In the genomic region with DNA sequence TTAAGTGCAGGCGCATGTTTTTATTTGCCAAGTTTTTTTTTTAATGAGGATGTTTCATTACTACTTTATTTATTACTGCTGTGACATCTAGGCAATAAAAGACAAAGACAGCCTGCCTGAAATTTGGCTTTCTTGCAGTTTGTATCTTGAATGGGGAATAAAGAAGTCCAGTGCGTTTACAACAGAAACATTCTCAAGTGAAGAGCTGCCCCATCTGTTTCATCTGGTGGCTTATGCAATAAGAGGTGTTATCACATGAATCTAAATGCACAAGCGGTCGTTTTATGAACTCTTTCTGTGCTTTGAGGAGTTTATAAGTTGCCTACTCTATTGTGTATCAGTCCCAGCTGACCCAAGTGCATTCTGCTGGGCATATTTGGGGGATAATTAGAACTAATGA, we compare ENCODE assay signal across 19 cellular contexts. TPM values are rescaled to one million over a fixed set of nuclear protein-coding genes. Genes with fewer than 3 reads are reported as not detected.
DNase-seq lines count a peak whose midpoint lies in the region; ATAC-seq and TF ChIP-seq lines count a peak whose summit lies in the region.
"Had no signal": no experiment of that assay in that cellular context is flagged by ENCODE, and none has a peak within 500 bp of the region (broad histone marks: within the 10 kb centered on the region; RNA-seq: fewer than 3 reads in every experiment).

No MANE protein-coding gene starts in this region.

- peaks cover 8% of the 10 kb centered on the region for H3K4me1 Mint-ChIP-seq in nephron progenitor cell
- H3K4me1 Mint-ChIP-seq: T-cell had no signal

- H3K27me3 Mint-ChIP-seq in nephron progenitor cell (ENCODE audit: low read depth, poor library complexity) = no peaks in the 10 kb centered on the region
- H3K27me3 Mint-ChIP-seq: T-cell had no signal

- no peak for ATAC-seq in SK-N-SH treated with all-trans-retinoic acid at 6 μM for 48 hours
- no peak for ATAC-seq in HG02870 (IDR thresholded peaks at IDR 0.05; ENCODE audit: unreplicated experiment)
- ATAC-seq: PC-3, T-cell had no signal

- H3K4me3 ChIP-seq in AG10803 (ENCODE audit: low read length) = no peak overlapping the region
- H3K4me3 ChIP-seq: GM23248 had no signal

- DNase-seq in AG10803 (ENCODE audit: low read depth) (peak; percentile 24), G401 (ENCODE audit: low spot score) (peak; percentile 40), NCI-H524 treated with DMSO at 0.1 percent for 48 hours (lab: John Stamatoyannopoulos, UW) (peak; percentile 81), nephron progenitor cell (no peak), SKM-1 treated with dmso at 0.1 percent for 144 hours (lab: John Stamatoyannopoulos, UW; ENCODE audit: unreplicated experiment) (no peak), DMS53 treated with DMSO at 0.1 percent for 48 hours (lab: John Stamatoyannopoulos, UW; ENCODE audit: unreplicated experiment) (no peak)
- DNase-seq: 8988T, COR-L47, DMS79, GDM1, GM23248, HCEC 1CT, NCI-H1105 treated with DMSO at 0.1 percent for 48 hours, NCI-H187 treated with DMSO at 0.1 percent for 48 hours, NCI-H526, PC-3, T-cell had no signal

- in situ Hi-C loops in G401 (cut with HindIII; ENCODE audit: low sequenced_read_pairs) = no loop called here

- H3K9me3 Mint-ChIP-seq in nephron progenitor cell = no peaks in the 10 kb centered on the region

- H3K4me3 Mint-ChIP-seq in nephron progenitor cell = no peak overlapping the region
- H3K4me3 Mint-ChIP-seq: T-cell had no signal

- H3K36me3 Mint-ChIP-seq in nephron progenitor cell (ENCODE audit: low read depth) = no peaks in the 10 kb centered on the region
- H3K36me3 Mint-ChIP-seq: T-cell had no signal

- TF ChIP-seq CTCF in AG10803 (conservative IDR thresholded peaks at IDR 0.05; ENCODE audit: low read length) (no peak), nephron progenitor cell (IDR thresholded peaks at IDR 0.05) (no peak)

- H3K27ac Mint-ChIP-seq in nephron progenitor cell = no peak overlapping the region
- H3K27ac Mint-ChIP-seq: T-cell had no signal

TF ChIP-seq in SK-N-SH treated with all-trans-retinoic acid at 6 μM for 48 hours, 23 proteins besides CTCF, POLR2A, EP300 and RAD21:
- no peak for TF ChIP-seq ESRRG (CRISPR knock-in tag; IDR thresholded peaks at IDR 0.05)
- peak; percentile 52; the same call in 1 of the 2 replicates for TF ChIP-seq SNAI2 (CRISPR knock-in tag; IDR thresholded peaks at IDR 0.05)
- peak; percentile 77 for TF ChIP-seq TCF4 (CRISPR knock-in tag; IDR thresholded peaks at IDR 0.05; ENCODE audit: borderline replicate concordance)
- TF ChIP-seq ZC3H10 (CRISPR knock-in tag; IDR thresholded peaks at IDR 0.05) = no peak
- TF ChIP-seq, protein P1, sequence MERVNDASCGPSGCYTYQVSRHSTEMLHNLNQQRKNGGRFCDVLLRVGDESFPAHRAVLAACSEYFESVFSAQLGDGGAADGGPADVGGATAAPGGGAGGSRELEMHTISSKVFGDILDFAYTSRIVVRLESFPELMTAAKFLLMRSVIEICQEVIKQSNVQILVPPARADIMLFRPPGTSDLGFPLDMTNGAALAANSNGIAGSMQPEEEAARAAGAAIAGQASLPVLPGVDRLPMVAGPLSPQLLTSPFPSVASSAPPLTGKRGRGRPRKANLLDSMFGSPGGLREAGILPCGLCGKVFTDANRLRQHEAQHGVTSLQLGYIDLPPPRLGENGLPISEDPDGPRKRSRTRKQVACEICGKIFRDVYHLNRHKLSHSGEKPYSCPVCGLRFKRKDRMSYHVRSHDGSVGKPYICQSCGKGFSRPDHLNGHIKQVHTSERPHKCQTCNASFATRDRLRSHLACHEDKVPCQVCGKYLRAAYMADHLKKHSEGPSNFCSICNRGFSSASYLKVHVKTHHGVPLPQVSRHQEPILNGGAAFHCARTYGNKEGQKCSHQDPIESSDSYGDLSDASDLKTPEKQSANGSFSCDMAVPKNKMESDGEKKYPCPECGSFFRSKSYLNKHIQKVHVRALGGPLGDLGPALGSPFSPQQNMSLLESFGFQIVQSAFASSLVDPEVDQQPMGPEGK (CRISPR knock-in tag; IDR thresholded peaks at IDR 0.05; ENCODE audit: borderline replicate concordance) = no peak
- TF ChIP-seq ZNF70 (CRISPR knock-in tag; IDR thresholded peaks at IDR 0.05) = peak; percentile 32; the same call in 1 of the 2 replicates
- TF ChIP-seq, protein P2, sequence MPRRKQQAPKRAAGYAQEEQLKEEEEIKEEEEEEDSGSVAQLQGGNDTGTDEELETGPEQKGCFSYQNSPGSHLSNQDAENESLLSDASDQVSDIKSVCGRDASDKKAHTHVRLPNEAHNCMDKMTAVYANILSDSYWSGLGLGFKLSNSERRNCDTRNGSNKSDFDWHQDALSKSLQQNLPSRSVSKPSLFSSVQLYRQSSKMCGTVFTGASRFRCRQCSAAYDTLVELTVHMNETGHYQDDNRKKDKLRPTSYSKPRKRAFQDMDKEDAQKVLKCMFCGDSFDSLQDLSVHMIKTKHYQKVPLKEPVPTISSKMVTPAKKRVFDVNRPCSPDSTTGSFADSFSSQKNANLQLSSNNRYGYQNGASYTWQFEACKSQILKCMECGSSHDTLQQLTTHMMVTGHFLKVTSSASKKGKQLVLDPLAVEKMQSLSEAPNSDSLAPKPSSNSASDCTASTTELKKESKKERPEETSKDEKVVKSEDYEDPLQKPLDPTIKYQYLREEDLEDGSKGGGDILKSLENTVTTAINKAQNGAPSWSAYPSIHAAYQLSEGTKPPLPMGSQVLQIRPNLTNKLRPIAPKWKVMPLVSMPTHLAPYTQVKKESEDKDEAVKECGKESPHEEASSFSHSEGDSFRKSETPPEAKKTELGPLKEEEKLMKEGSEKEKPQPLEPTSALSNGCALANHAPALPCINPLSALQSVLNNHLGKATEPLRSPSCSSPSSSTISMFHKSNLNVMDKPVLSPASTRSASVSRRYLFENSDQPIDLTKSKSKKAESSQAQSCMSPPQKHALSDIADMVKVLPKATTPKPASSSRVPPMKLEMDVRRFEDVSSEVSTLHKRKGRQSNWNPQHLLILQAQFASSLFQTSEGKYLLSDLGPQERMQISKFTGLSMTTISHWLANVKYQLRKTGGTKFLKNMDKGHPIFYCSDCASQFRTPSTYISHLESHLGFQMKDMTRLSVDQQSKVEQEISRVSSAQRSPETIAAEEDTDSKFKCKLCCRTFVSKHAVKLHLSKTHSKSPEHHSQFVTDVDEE (CRISPR knock-in tag; IDR thresholded peaks at IDR 0.05) = peak; percentile 93; the same call in 1 of the 2 replicates
- no peak for TF ChIP-seq RARB (CRISPR knock-in tag; IDR thresholded peaks at IDR 0.05)

RNA-seq across cellular contexts. Expression of a gene that starts 12.6 kb away (rescaled TPM):
- not detected in 2 replicates for total RNA-seq in G401 (2014; rRNA removed; shearing (Covaris generic))
- total RNA-seq: PC-3, T-cell had no signal

Comparison
In these comparisons a context has a peak if more than half of its experiments do, and no peak if none do; other contexts are left out.
1. DNase-seq: peak in AG10803 (single experiment), G401 (single experiment) and NCI-H524 treated with DMSO at 0.1 percent for 48 hours (single experiment); none in nephron progenitor cell (single experiment), SKM-1 treated with dmso at 0.1 percent for 144 hours (single experiment) and DMS53 treated with DMSO at 0.1 percent for 48 hours (single experiment).